In genomic region chr12:112801055-112801454, GRCh38 we compare ENCODE assay signal across 19 cellular contexts. TPM values are rescaled to one million over a fixed set of nuclear protein-coding genes. Genes with fewer than 3 reads are reported as not detected.
DNase-seq lines count a peak whose midpoint lies in the region; FAIRE-seq and TF ChIP-seq lines count a peak whose summit lies in the region.
"Had no signal": no experiment of that assay in that cellular context is flagged by ENCODE, and none has a peak within 500 bp of the region (broad histone marks: within the 10 kb centered on the region; RNA-seq: fewer than 3 reads in every experiment).

No MANE protein-coding gene starts in this region.

- H3K4me3 Mint-ChIP-seq in CD14-positive monocyte: no peak overlapping the region
- H3K4me3 Mint-ChIP-seq: CD4-positive, alpha-beta T cell; H9 had no signal

- H3K9me3 Mint-ChIP-seq in CD14-positive monocyte: no peaks in the 10 kb centered on the region
- H3K9me3 Mint-ChIP-seq: CD4-positive, alpha-beta T cell; H9 had no signal

- in situ Hi-C loops in G401 (cut with HindIII; ENCODE audit: low sequenced_read_pairs): no loop called here

- H3K27ac Mint-ChIP-seq in CD14-positive monocyte: no peak overlapping the region
- H3K27ac Mint-ChIP-seq: CD4-positive, alpha-beta T cell had no signal

- TF ChIP-seq POLR2A in H54 (IDR thresholded peaks at IDR 0.05; ENCODE audit: low read depth, low read length): no peak

- TF ChIP-seq CTCF in dorsolateral prefrontal cortex (IDR thresholded peaks at IDR 0.05 in 54 of 56, conservative IDR thresholded peaks at IDR 0.05 in 2 of 56; ENCODE audit: low read depth in 1 of 56, partially characterized antibody in 56 of 56): no peak
- no peak for TF ChIP-seq CTCF in CD14-positive monocyte (IDR thresholded peaks at IDR 0.05)

- peaks cover 0 to 23% (median 0%) of the 10 kb centered on the region in 45 donors for H3K27me3 ChIP-seq in dorsolateral prefrontal cortex
- H3K27me3 ChIP-seq: BE2C had no signal

- FAIRE-seq in H54 (lab: Jason Lieb, UNC): no peak
- FAIRE-seq: D721Med, GM12892, GM18507, HTR-8/SVneo had no signal

- H3K27me3 Mint-ChIP-seq in CD14-positive monocyte (ENCODE audit: low read depth in 3 of 3): peaks cover 23 to 48% (median 25%) of the 10 kb centered on the region in 3 donors

- H3K27ac ChIP-seq in angular gyrus (ENCODE audit: low read depth, low read length) (peak overlapping the region; percentile 43), dorsolateral prefrontal cortex (peak overlapping the region in 53 of 59 donors; percentile 20 to 85 (median 64))
- H3K27ac ChIP-seq: GM23248 had no signal

- DNase-seq in G401 (ENCODE audit: low spot score) (peak; percentile 69), dorsolateral prefrontal cortex (peak in 1 of 10 donors; percentile 41), CD14-positive monocyte (ENCODE audit: low spot score) (no peak), amniotic stem cell (lab: John Stamatoyannopoulos, UW) (no peak), H54 (ENCODE audit: insufficient read length, low spot score) (no peak)
- DNase-seq in activated CD4-positive, CD25-positive, alpha-beta regulatory T cell treated with anti-CD3 and anti-CD28 coated beads, Interleukin-2, amount 50 U/mL, for 72 hours: no peak
- DNase-seq: 8988T; BE2C; Caco-2; CD4-positive, alpha-beta T cell; GDM1; GM23248; H9; IMR-90 had no signal

- H3K4me1 Mint-ChIP-seq in CD14-positive monocyte: no peaks in the 10 kb centered on the region

- H3K36me3 Mint-ChIP-seq in CD14-positive monocyte: no peaks in the 10 kb centered on the region

- intact Hi-C loops in dorsolateral prefrontal cortex (cut with DNase I): no loop called here
- intact Hi-C loops in CD14-positive monocyte (cut with micrococcal nuclease): no loop called here

- peak overlapping the region in 2 of 59 donors; percentile 5 to 8 for H3K4me3 ChIP-seq in dorsolateral prefrontal cortex
- H3K4me3 ChIP-seq: GM23248 had no signal

RNA-seq across cellular contexts. Expression of gene RPH3A, which starts 9.5 kb away (rescaled TPM):
- not detected in 2 replicates for total RNA-seq in G401 (2014; rRNA removed; shearing (Covaris generic))
- total RNA-seq in dorsolateral prefrontal cortex: 100 to 1,000 TPM in 114 of 120 experiments, 10 to 100 TPM in 6; 68.0 to 384 (median 219) TPM
- polyA plus RNA-seq in CD14-positive monocyte: 1 to 10 TPM; 3.6 to 9.6 TPM
- total RNA-seq: Caco-2; CD4-positive, alpha-beta T cell; GM23248; H9; IMR-90 had no signal
- polyA plus RNA-seq: GM23248, IMR-90 had no signal

Comparison
In these comparisons a context has a peak if more than half of its experiments do, and no peak if none do; other contexts are left out.
1. RNA of gene RPH3A, which starts 9.5 kb away (total RNA-seq): 68.0 to 384 TPM in dorsolateral prefrontal cortex; not detected in G401; every median in the first group is over 10 times any median in the second.